Comparison of ENCODE assay signal across 10 cellular contexts in genomic region chr7:12567015-12567414, GRCh38. TPM values are rescaled to one million over a fixed set of nuclear protein-coding genes. Genes with fewer than 3 reads are reported as not detected.
DNase-seq lines count a peak whose midpoint lies in the region; ATAC-seq and TF ChIP-seq lines count a peak whose summit lies in the region.
"Had no signal": no experiment of that assay in that cellular context is flagged by ENCODE, and none has a peak within 500 bp of the region (broad histone marks: within the 10 kb centered on the region; RNA-seq: fewer than 3 reads in every experiment).

No MANE protein-coding gene starts in this region.

- peak overlapping the region; percentile 43 for H3K4me3 ChIP-seq in OCI-LY3 (ENCODE audit: low read length)

- H3K27ac ChIP-seq in OCI-LY3 (ENCODE audit: low read length): peak overlapping the region; percentile 81

- H4K20me1 ChIP-seq in OCI-LY3 (ENCODE audit: insufficient read depth, low read length): no peaks in the 10 kb centered on the region

- peak overlapping the region; percentile 65 for H3K4me2 ChIP-seq in OCI-LY3 (ENCODE audit: low read length)

- H3K79me2 ChIP-seq in OCI-LY3 (ENCODE audit: low read length): no peaks in the 10 kb centered on the region

- CTCF ChIA-PET in MCF 10A (lab: Yijun Ruan, JAX): interaction anchor here (0.7 to 1.7 kb wide), 4 partner anchors 25 to 59 kb away, joined by 3 to 6 read pairs (median 4); no protein-coding TSS in a partner anchor

- H3K27ac Mint-ChIP-seq in MCF 10A (ENCODE audit: low read depth, unreplicated experiment): no peak overlapping the region
- H3K27ac Mint-ChIP-seq: activated CD4-positive, alpha-beta memory T cell treated with anti-CD3 and anti-CD28 coated beads, Interleukin-2, amount 10 ng/mL, durations not matched to agents 7 days and 5 days; T-cell had no signal

- H3K27me3 ChIP-seq in OCI-LY3 (ENCODE audit: low read depth, low read length): no peaks in the 10 kb centered on the region

- H2AFZ ChIP-seq in OCI-LY3 (ENCODE audit: low read depth, low read length): peak overlapping the region; percentile 69

- H3K36me3 Mint-ChIP-seq in MCF 10A (ENCODE audit: insufficient read depth, unreplicated experiment): no peaks in the 10 kb centered on the region
- H3K36me3 Mint-ChIP-seq: T-cell had no signal

- peaks cover 54% of the 10 kb centered on the region for H3K4me1 ChIP-seq in OCI-LY3 (ENCODE audit: low read length)

- H3K9me3 Mint-ChIP-seq in MCF 10A (ENCODE audit: unreplicated experiment): no peaks in the 10 kb centered on the region
- H3K9me3 Mint-ChIP-seq: activated CD4-positive, alpha-beta memory T cell treated with anti-CD3 and anti-CD28 coated beads, Interleukin-2, amount 10 ng/mL, durations not matched to agents 7 days and 5 days; T-cell had no signal

- POLR2A ChIA-PET in MCF 10A (lab: Yijun Ruan, JAX): interaction anchor here (2.3 kb wide), 1 partner anchor 9 kb away, joined by 6 read pairs; no protein-coding TSS in a partner anchor

- H3K27me3 Mint-ChIP-seq in MCF 10A (ENCODE audit: insufficient read depth, unreplicated experiment): no peaks in the 10 kb centered on the region

- H3K36me3 ChIP-seq in OCI-LY3 (replicated peaks; ENCODE audit: low read depth, low read length): no peaks in the 10 kb centered on the region

- no peak overlapping the region for H3K4me3 Mint-ChIP-seq in MCF 10A (ENCODE audit: unreplicated experiment)
- H3K4me3 Mint-ChIP-seq: activated CD4-positive, alpha-beta memory T cell treated with anti-CD3 and anti-CD28 coated beads, Interleukin-2, amount 10 ng/mL, durations not matched to agents 7 days and 5 days; T-cell had no signal

- DNase-seq in HUDEP-2 (lab: John Stamatoyannopoulos, UW; ENCODE audit: unreplicated experiment in 76 of 76) (no peak), NAMALWA (ENCODE audit: low spot score) (no peak), MCF 10A (ENCODE audit: unreplicated experiment) (no peak)
- DNase-seq: activated CD4-positive, alpha-beta memory T cell treated with anti-CD3 and anti-CD28 coated beads, Interleukin-2, amount 10 ng/mL, durations not matched to agents 7 days and 5 days; head of caudate nucleus; T-cell had no signal

- TF ChIP-seq CTCF in OCI-LY3 (IDR thresholded peaks at IDR 0.05; ENCODE audit: low read depth, low read length): no peak
- no peak for TF ChIP-seq CTCF in MCF 10A (IDR thresholded peaks at IDR 0.05; ENCODE audit: unreplicated experiment)

- H3K9me3 ChIP-seq in OCI-LY3 (ENCODE audit: insufficient read depth, low read length): no peaks in the 10 kb centered on the region

- peak overlapping the region; percentile 32; the same call in 1 of the 2 replicates for H3K9ac ChIP-seq in OCI-LY3 (ENCODE audit: low read length)

- ATAC-seq in GM18873 (IDR thresholded peaks at IDR 0.05; ENCODE audit: low FRiP score, unreplicated experiment) (peak; percentile 93), GM21447 (IDR thresholded peaks at IDR 0.05; ENCODE audit: unreplicated experiment) (peak; percentile 88), HG03039 (IDR thresholded peaks at IDR 0.05; ENCODE audit: unreplicated experiment) (peak; percentile 83)
- ATAC-seq: T-cell had no signal

- BruUV-seq in MCF 10A (replicated peaks; lab: Mats Ljungman, UMichigan): no TSS peak

- H3K4me1 Mint-ChIP-seq in MCF 10A (ENCODE audit: insufficient read depth, unreplicated experiment): no peaks in the 10 kb centered on the region

- intact Hi-C loops in MCF 10A (cut with micrococcal nuclease): no loop called here

RNA-seq across cellular contexts. Expression of gene SCIN, which starts 3.5 kb away (rescaled TPM):
- not detected in 2 replicates for total RNA-seq in MCF 10A (2022)
